ENCODE assay signal across 14 cellular contexts in genomic region chr20:43188861-43189613, GRCh38. TPM values are rescaled to one million over a fixed set of nuclear protein-coding genes. Genes with fewer than 3 reads are reported as not detected.
DNase-seq lines count a peak whose midpoint lies in the region; FAIRE-seq and TF ChIP-seq lines count a peak whose summit lies in the region.
"Had no signal": no experiment of that assay in that cellular context is flagged by ENCODE, and none has a peak within 500 bp of the region (broad histone marks: within the 10 kb centered on the region; RNA-seq: fewer than 3 reads in every experiment).

No MANE protein-coding gene starts in this region.

- no peak overlapping the region for H3K27ac Mint-ChIP-seq in progenitor cell of endocrine pancreas
- H3K27ac Mint-ChIP-seq: activated naive CD4-positive, alpha-beta T cell treated with anti-CD3 and anti-CD28 coated beads, Interleukin-2, amount 10 ng/mL, durations not matched to agents 7 days and 5 days; CD4-positive, CD25-positive, alpha-beta regulatory T cell; HFFc6 had no signal

- H3K9me3 ChIP-seq in ES-I3 (ENCODE audit: control insufficient read depth, insufficient read depth, low read length) = no peaks in the 10 kb centered on the region
- H3K9me3 ChIP-seq in HUES6 (ENCODE audit: control insufficient read depth, insufficient read depth, low read depth, low read length) = no peaks in the 10 kb centered on the region
- no peaks in the 10 kb centered on the region for H3K9me3 ChIP-seq in small intestine (ENCODE audit: control insufficient read depth, low read depth)

- H3K4me1 ChIP-seq in ES-I3 (ENCODE audit: insufficient read depth, low read length) (0 out of 2 replicates have a peak, but pooled peaks cover 4% of the 10 kb centered on the region), HUES6 (ENCODE audit: control insufficient read depth, insufficient read depth, low read length) (peaks cover 5% of the 10 kb centered on the region; the same call in 1 of the 2 replicates), small intestine (ENCODE audit: control insufficient read depth in 2 of 2, insufficient read depth in 1 of 2, low read depth in 1 of 2, low read length in 1 of 2) (no peaks in the 10 kb centered on the region)

- H3K9me3 Mint-ChIP-seq in progenitor cell of endocrine pancreas (ENCODE audit: low read depth) = no peaks in the 10 kb centered on the region
- H3K9me3 Mint-ChIP-seq: activated naive CD4-positive, alpha-beta T cell treated with anti-CD3 and anti-CD28 coated beads, Interleukin-2, amount 10 ng/mL, durations not matched to agents 7 days and 5 days; CD4-positive, CD25-positive, alpha-beta regulatory T cell; HFFc6 had no signal

- intact Hi-C loops in head of caudate nucleus (cut with DNase I) = loop anchor here (10.0 kb wide), 1 partner anchor 994 kb away; no protein-coding TSS in a partner anchor

- TF ChIP-seq CTCF in progenitor cell of endocrine pancreas (IDR thresholded peaks at IDR 0.05; ENCODE audit: unreplicated experiment) = no peak

- H3K36me3 ChIP-seq in ES-I3 (ENCODE audit: insufficient read depth, low read length) (no peaks in the 10 kb centered on the region), HUES6 (ENCODE audit: control insufficient read depth, insufficient read depth, low read length) (no peaks in the 10 kb centered on the region), small intestine (ENCODE audit: control insufficient read depth in 2 of 2, insufficient read depth in 2 of 2, low read length in 2 of 2) (no peaks in the 10 kb centered on the region)

- peaks cover 90% of the 10 kb centered on the region for H3K27me3 ChIP-seq in HUES6 (ENCODE audit: control insufficient read depth, insufficient read depth, low read length)
- peaks cover 18% of the 10 kb centered on the region in 2 donors for H3K27me3 ChIP-seq in small intestine (ENCODE audit: control insufficient read depth in 2 of 2, insufficient read depth in 2 of 2, low read length in 2 of 2)

- DNase-seq in head of caudate nucleus (peak in 30 of 42 donors; percentile 11 to 57 (median 38)), progenitor cell of endocrine pancreas (ENCODE audit: low spot score, unreplicated experiment) (peak; percentile 12), OCI-M2 (lab: John Stamatoyannopoulos, UW; ENCODE audit: unreplicated experiment) (no peak), small intestine (no peak), activated gamma-delta T cell (lab: John Stamatoyannopoulos, UW) (no peak)
- DNase-seq: activated naive CD4-positive, alpha-beta T cell treated with anti-CD3 and anti-CD28 coated beads, Interleukin-2, amount 10 ng/mL, durations not matched to agents 7 days and 5 days; CD4-positive, CD25-positive, alpha-beta regulatory T cell; HFFc6; midbrain; NCI-H446 had no signal

- H3K9ac ChIP-seq in ES-I3 (ENCODE audit: low read depth, low read length) (peak overlapping the region; percentile 64; the same call in 1 of the 2 replicates), HUES6 (ENCODE audit: low read length) (no peak overlapping the region)

- H3K4me3 Mint-ChIP-seq in progenitor cell of endocrine pancreas (ENCODE audit: low read depth) = peak overlapping the region; percentile 86
- H3K4me3 Mint-ChIP-seq: activated naive CD4-positive, alpha-beta T cell treated with anti-CD3 and anti-CD28 coated beads, Interleukin-2, amount 10 ng/mL, durations not matched to agents 7 days and 5 days had no signal

- H3K4me1 Mint-ChIP-seq in progenitor cell of endocrine pancreas (ENCODE audit: low read depth) = peaks cover 28% of the 10 kb centered on the region

- FAIRE-seq in small intestine (lab: Jason Lieb, UNC) = no peak

- no peak overlapping the region for H3K27ac ChIP-seq in HUES6 (ENCODE audit: low read depth, low read length)
- no peak overlapping the region for H3K27ac ChIP-seq in small intestine (ENCODE audit: low read depth in 1 of 2, low read length in 1 of 2)

- H3K36me3 Mint-ChIP-seq in progenitor cell of endocrine pancreas (ENCODE audit: insufficient read depth) = peaks cover 9% of the 10 kb centered on the region
- H3K36me3 Mint-ChIP-seq: activated naive CD4-positive, alpha-beta T cell treated with anti-CD3 and anti-CD28 coated beads, Interleukin-2, amount 10 ng/mL, durations not matched to agents 7 days and 5 days; CD4-positive, CD25-positive, alpha-beta regulatory T cell had no signal

- H3K4me3 ChIP-seq in HUES6 (ENCODE audit: low read depth, low read length) (peak overlapping the region; percentile 67), small intestine (ENCODE audit: low read depth in 1 of 2, low read length in 2 of 2) (no peak overlapping the region)

- 2 to 7% (median 5%) methylated on average over 61 to 71 of the region's 71 CpGs for whole genome bisulfite sequencing in small intestine, 3 donors

- peaks cover 32% of the 10 kb centered on the region for H3K27me3 Mint-ChIP-seq in progenitor cell of endocrine pancreas

RNA-seq across cellular contexts. Expression of gene PTPRT, which starts 0.7 kb away (rescaled TPM):
- total RNA-seq in progenitor cell of endocrine pancreas = 49.0 and 65.9 TPM in 2 replicates
- polyA plus RNA-seq in small intestine = under 1 TPM in 2 of 3 donors, not detected in 1; 0.27 to 0.58 TPM
- total RNA-seq: CD4-positive, CD25-positive, alpha-beta regulatory T cell; epithelial cell of proximal tubule; HFFc6; HT1080 had no signal
- polyA plus RNA-seq: CD4-positive, CD25-positive, alpha-beta regulatory T cell had no signal

Comparison
In these comparisons a context has a peak if more than half of its experiments do, and no peak if none do; other contexts are left out.
1. DNase-seq: peak in head of caudate nucleus (30 of 42) and progenitor cell of endocrine pancreas (single experiment); none in OCI-M2 (single experiment), small intestine (single experiment) and activated gamma-delta T cell (single experiment).